13 cellular contexts compared by ENCODE assay signal in the genomic region with DNA sequence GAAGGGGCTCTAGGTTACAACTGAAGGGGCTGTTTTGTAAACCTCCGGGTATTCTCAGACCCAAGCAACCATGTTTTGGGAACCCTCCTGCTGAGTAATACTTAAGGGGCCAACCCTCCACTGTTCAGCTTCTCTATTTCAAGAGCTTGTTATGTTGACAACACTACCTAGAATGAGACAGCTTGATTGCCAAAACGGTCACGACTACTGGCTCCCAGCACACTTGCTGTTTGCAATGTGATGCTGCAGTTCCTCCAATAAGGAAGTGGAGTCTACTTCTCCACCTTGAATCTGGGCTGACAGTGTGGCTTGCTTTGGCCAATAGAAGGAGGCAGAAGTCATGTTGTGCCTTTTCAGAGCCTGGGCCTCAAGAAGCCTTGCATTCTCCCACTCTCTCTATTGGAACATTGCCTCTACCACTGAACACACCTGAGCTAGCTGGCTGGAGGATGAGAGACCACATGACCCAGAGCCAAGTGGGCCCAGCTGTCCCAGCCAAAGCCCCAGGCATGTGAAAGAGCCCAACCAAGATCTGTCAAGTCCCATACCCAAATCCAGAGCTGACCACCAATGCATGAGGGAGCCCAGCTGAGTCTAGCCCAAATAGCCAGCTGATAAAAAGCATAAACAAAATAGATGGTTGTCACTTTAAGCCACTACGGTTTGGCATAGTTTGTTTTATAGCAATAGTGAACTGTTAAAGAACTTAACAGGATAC. TPM values are rescaled to one million over a fixed set of nuclear protein-coding genes. Genes with fewer than 3 reads are reported as not detected.
DNase-seq lines count a peak whose midpoint lies in the region; ATAC-seq and TF ChIP-seq lines count a peak whose summit lies in the region.
"Had no signal": no experiment of that assay in that cellular context is flagged by ENCODE, and none has a peak within 500 bp of the region (broad histone marks: within the 10 kb centered on the region; RNA-seq: fewer than 3 reads in every experiment).

No MANE protein-coding gene starts in this region.

- ATAC-seq in gastroesophageal sphincter (peak; percentile 79), HG03025 (IDR thresholded peaks at IDR 0.05; ENCODE audit: low FRiP score, unreplicated experiment) (no peak), HG02970 (IDR thresholded peaks at IDR 0.05; ENCODE audit: low FRiP score, unreplicated experiment) (no peak)
- ATAC-seq: activated naive CD4-positive, alpha-beta T cell treated with anti-CD3 and anti-CD28 coated beads, Interleukin-2, amount 50 U/mL, for 72 hours had no signal

- DNase-seq in DMS 273 (lab: John Stamatoyannopoulos, UW; ENCODE audit: unreplicated experiment) = peak; percentile 54
- peak; percentile 87 for DNase-seq in MV-4-11 (lab: John Stamatoyannopoulos, UW)
- no peak for DNase-seq in smooth muscle cell (lab: John Stamatoyannopoulos, UW; ENCODE audit: unreplicated experiment)
- no peak for DNase-seq in hypothalamus (lab: John Stamatoyannopoulos, UW)
- DNase-seq: activated CD4-positive, alpha-beta memory T cell treated with anti-CD3 and anti-CD28 coated beads, Interleukin-2, amount 10 ng/mL, durations not matched to agents 7 days and 5 days; CD8-positive, alpha-beta memory T cell; NCI-H1417 treated with DMSO at 0.1 percent for 48 hours; stimulated activated CD4-positive, alpha-beta T cell treated with anti-CD3 and anti-CD28 coated beads, Interleukin-2, amount 100 ng/mL, for 24 hours had no signal

- H3K9ac ChIP-seq in smooth muscle cell (ENCODE audit: low read depth) = no peak overlapping the region

- 53 to 55% methylated on average over 3 of the region's 4 CpGs for WGBS in gastroesophageal sphincter (ENCODE audit: low coverage in 1 of 2), 2 donors
- 76% methylated on average over 4 of the region's 4 CpGs for whole genome bisulfite sequencing in smooth muscle cell (ENCODE audit: low lambda C conversion rate)

- no peak overlapping the region for H3K4me3 ChIP-seq in gastroesophageal sphincter
- H3K4me3 ChIP-seq in neutrophil (ENCODE audit: low read depth in 1 of 2, low read length in 1 of 2) = peak overlapping the region; percentile 55
- no peak overlapping the region for H3K4me3 ChIP-seq in smooth muscle cell

- no peaks in the 10 kb centered on the region for H3F3A ChIP-seq in smooth muscle cell (ENCODE audit: low read depth)

- TF ChIP-seq CTCF in gastroesophageal sphincter (IDR thresholded peaks at IDR 0.05) (no peak), neutrophil (IDR thresholded peaks at IDR 0.05) (peak; percentile 64), smooth muscle cell (IDR thresholded peaks at IDR 0.05; ENCODE audit: borderline replicate concordance, insufficient read depth, poor library complexity, severe bottlenecking) (no peak)

- H3K36me3 ChIP-seq in gastroesophageal sphincter = no peaks in the 10 kb centered on the region
- H3K36me3 ChIP-seq in neutrophil = no peaks in the 10 kb centered on the region
- H3K36me3 ChIP-seq in smooth muscle cell (ENCODE audit: low read depth) = no peaks in the 10 kb centered on the region

- H3K9me3 ChIP-seq in gastroesophageal sphincter (no peaks in the 10 kb centered on the region), neutrophil (no peaks in the 10 kb centered on the region), smooth muscle cell (replicated peaks; ENCODE audit: low read depth) (no peaks in the 10 kb centered on the region)

- H3K4me2 ChIP-seq in smooth muscle cell = no peak overlapping the region

- no peak for TF ChIP-seq EP300 in gastroesophageal sphincter (IDR thresholded peaks at IDR 0.05)

- no peaks in the 10 kb centered on the region for H3K79me2 ChIP-seq in smooth muscle cell (ENCODE audit: low read depth)

- H3K27me3 ChIP-seq in gastroesophageal sphincter = no peaks in the 10 kb centered on the region
- H3K27me3 ChIP-seq in neutrophil = no peaks in the 10 kb centered on the region
- no peaks in the 10 kb centered on the region for H3K27me3 ChIP-seq in smooth muscle cell (ENCODE audit: low read depth)

- H2AFZ ChIP-seq in smooth muscle cell (ENCODE audit: low read depth) = no peak overlapping the region

- H4K20me1 ChIP-seq in smooth muscle cell (ENCODE audit: low read depth) = no peaks in the 10 kb centered on the region

- H3K27ac ChIP-seq in gastroesophageal sphincter (peak overlapping the region in 2 of 4 donors; percentile 35 to 47), neutrophil (peak overlapping the region; percentile 100), smooth muscle cell (ENCODE audit: low read depth) (no peak overlapping the region)

- no peak for TF ChIP-seq POLR2A in gastroesophageal sphincter (IDR thresholded peaks at IDR 0.05)

- H3K4me1 ChIP-seq in gastroesophageal sphincter (peaks cover 0 to 10% (median 1%) of the 10 kb centered on the region in 3 donors), neutrophil (ENCODE audit: control insufficient read depth in 1 of 2, insufficient read depth in 1 of 2, low read depth in 1 of 2, low read length in 1 of 2) (peaks cover 67 to 68% of the 10 kb centered on the region in 2 experiments), smooth muscle cell (ENCODE audit: low read depth) (no peaks in the 10 kb centered on the region)

RNA-seq across cellular contexts. Expression of a gene that starts 6.2 kb away (rescaled TPM):
- total RNA-seq in gastroesophageal sphincter = 10 to 100 TPM; 28.3 to 99.0 (median 69.1) TPM
- 0.54 and 1.1 TPM in 2 replicates for total RNA-seq in smooth muscle cell
- 0.66 and 0.72 TPM in 2 replicates for polyA plus RNA-seq in smooth muscle cell

Comparison
In these comparisons a context has a peak if more than half of its experiments do, and no peak if none do; other contexts are left out.
1. DNase-seq: peak in DMS 273 (single experiment) and MV-4-11 (single experiment); none in smooth muscle cell (single experiment) and hypothalamus (0 of 51).
2. H3K4me3 ChIP-seq: peak in neutrophil (2 of 2); none in gastroesophageal sphincter (0 of 2) and smooth muscle cell (single experiment).
3. RNA of a gene that starts 6.2 kb away (total RNA-seq): 28.3 to 99.0 TPM in gastroesophageal sphincter; 0.54 to 1.1 TPM in smooth muscle cell; every median in the first group is over 10 times any median in the second.